Comparison of ENCODE assay signal across 8 cellular contexts in the genomic region with DNA sequence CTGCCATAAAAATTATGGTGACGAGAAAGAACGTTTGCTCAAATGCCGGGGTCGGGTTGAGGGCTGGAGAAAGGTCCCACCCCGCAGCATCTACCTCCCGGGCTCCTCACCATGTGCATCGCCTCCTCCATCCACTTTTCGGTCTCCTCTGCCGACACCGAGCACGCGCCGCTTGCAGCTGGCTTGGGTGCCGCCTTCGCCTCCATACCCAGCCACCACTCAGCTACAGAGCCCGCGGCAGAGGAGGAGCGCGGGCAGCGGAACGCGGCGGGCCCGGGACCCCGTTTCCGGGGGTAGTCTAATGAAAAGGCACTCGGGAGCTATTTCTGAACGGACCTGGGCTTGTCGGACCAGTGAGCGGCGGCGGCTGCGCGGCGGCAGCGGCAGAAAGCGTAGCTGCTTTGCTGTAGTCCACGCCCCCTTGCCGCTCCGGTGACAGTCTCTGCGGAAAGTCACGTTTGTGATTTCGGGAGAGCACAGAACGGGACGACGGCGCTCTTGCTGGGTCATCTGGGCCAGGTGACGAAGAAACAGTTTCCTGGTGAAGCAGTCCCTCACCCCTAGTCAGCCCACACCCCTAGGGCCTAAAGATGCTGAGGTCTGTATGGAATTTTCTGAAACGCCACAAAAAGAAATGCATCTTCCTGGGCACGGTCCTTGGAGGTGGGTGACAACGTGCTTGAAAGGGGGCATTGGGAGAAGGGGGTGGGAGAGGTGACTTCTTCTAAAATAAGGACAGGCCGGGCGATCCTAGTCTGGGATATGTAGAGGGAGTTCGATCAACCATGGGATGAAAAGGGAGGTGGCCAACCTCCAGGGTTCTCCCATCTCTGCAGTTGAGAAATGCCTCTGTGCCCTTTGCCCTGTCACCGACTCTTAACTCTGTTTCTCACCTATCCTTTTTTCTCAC. TPM values are rescaled to one million over a fixed set of nuclear protein-coding genes. Genes with fewer than 3 reads are reported as not detected.
A peak's percentile ranks its signal among the peaks of the same experiment; 100 is the strongest.
DNase-seq lines count a peak whose midpoint lies in the region; ATAC-seq and TF ChIP-seq lines count a peak whose summit lies in the region.

Gene ADAT2 (minus strand): TSS at position 243 of the 910 bp plus-strand sequence. CDS start 37 bp downstream, at position 206.
Gene PEX3 (plus strand): TSS at position 353 of the 910 bp plus-strand sequence. CDS start 238 bp downstream, at position 591.

- H3K9me3 ChIP-seq in WERI-Rb-1 (ENCODE audit: severe bottlenecking): no peaks in the 10 kb centered on the region
- H3K9me3 ChIP-seq in mammary epithelial cell (replicated peaks; ENCODE audit: insufficient read depth, low read length): no peaks in the 10 kb centered on the region
- no peaks in the 10 kb centered on the region for H3K9me3 ChIP-seq in iPS-20b (ENCODE audit: insufficient read depth, low read depth, low read length)

- peaks cover 3% of the 10 kb centered on the region; the same call in 1 of the 2 replicates for H3K36me3 ChIP-seq in WERI-Rb-1
- H3K36me3 ChIP-seq in mammary epithelial cell (ENCODE audit: insufficient read depth, low read length): no peaks in the 10 kb centered on the region
- no peaks in the 10 kb centered on the region for H3K36me3 ChIP-seq in iPS-20b (ENCODE audit: insufficient read depth, low read depth, low read length)

- H3K4me1 ChIP-seq in mammary epithelial cell (ENCODE audit: insufficient read depth, low read length) (no peaks in the 10 kb centered on the region), iPS-20b (ENCODE audit: insufficient read depth, low read length) (no peaks in the 10 kb centered on the region; the same call in 1 of the 2 replicates)

- peak within 1 kb of the TSS; percentile 88 for H2AFZ ChIP-seq in mammary epithelial cell (ENCODE audit: low read depth, low read length)

- ATAC-seq in GM18909 (IDR thresholded peaks at IDR 0.05; ENCODE audit: poor library complexity, unreplicated experiment) (peak; percentile 98), HG03159 (IDR thresholded peaks at IDR 0.05; ENCODE audit: unreplicated experiment) (peak; percentile 96)

- BruUV-seq in mammary epithelial cell (replicated peaks; lab: Mats Ljungman, UMichigan): TSS peak; percentile 47

- in situ Hi-C loops in mammary epithelial cell (cut with MboI; ENCODE audit: low sequenced_read_pairs in 2 of 2): no loop called here

- no peak for TF ChIP-seq CTCF in WERI-Rb-1 (IDR thresholded peaks at IDR 0.05; ENCODE audit: low read depth, low read length)
- no peak for TF ChIP-seq CTCF in mammary epithelial cell (conservative IDR thresholded peaks at IDR 0.05 in 1 of 2, IDR thresholded peaks at IDR 0.05 in 1 of 2; ENCODE audit: extremely low read depth in 1 of 2, insufficient read depth in 1 of 2, low read depth in 1 of 2, low read length in 2 of 2)

- H3K9ac ChIP-seq in mammary epithelial cell (ENCODE audit: insufficient read depth, low read length) (peak within 1 kb of the TSS; percentile 98), iPS-20b (ENCODE audit: low read depth, low read length) (peak within 1 kb of the TSS; percentile 95)

- H3K4me2 ChIP-seq in mammary epithelial cell (ENCODE audit: insufficient read depth, low read depth, low read length): peak within 1 kb of the TSS; percentile 85

- WGBS in mammary epithelial cell (ENCODE audit: low coverage, missing lambda C conversion rate): 3% methylated on average over 27 of the region's 55 CpGs

- dilution Hi-C loops in mammary epithelial cell (cut with HindIII; ENCODE audit: low sequenced_read_pairs): no loop called here

- intact Hi-C loops in mammary epithelial cell (cut with micrococcal nuclease): loop anchor here (5.0 to 10.0 kb wide), 4 partner anchors 52 to 564 kb away; partner anchors contain the start of gene LTV1

- peak; percentile 96 for DNase-seq in AG08395 (ENCODE audit: low spot score)
- DNase-seq in NCI-H2227 (lab: John Stamatoyannopoulos, UW; ENCODE audit: unreplicated experiment): peak; percentile 92
- peak; percentile 93 for DNase-seq in WERI-Rb-1
- peak; percentile 94 for DNase-seq in mammary epithelial cell

- H3K79me2 ChIP-seq in mammary epithelial cell (ENCODE audit: insufficient read depth, low read length): peaks cover 77% of the 10 kb centered on the region

- CTCF ChIA-PET in mammary epithelial cell (lab: Charles Lee; ENCODE audit: low non-redundant PET): interaction anchor here (0.6 to 0.7 kb wide), 3 partner anchors 11 to 62 kb away, joined by 3 to 4 read pairs (median 3); no protein-coding TSS in a partner anchor

- peak within 1 kb of the TSS; percentile 67 for H3K27ac ChIP-seq in WERI-Rb-1
- H3K27ac ChIP-seq in mammary epithelial cell (ENCODE audit: insufficient read depth, low read depth, low read length): peak within 1 kb of the TSS; percentile 85
- H3K27ac ChIP-seq in iPS-20b (ENCODE audit: low read length): peak within 1 kb of the TSS; percentile 19
- H3K27ac ChIP-seq in skin epidermis: peak within 1 kb of the TSS in 20 of 21 experiments; percentile 16 to 88 (median 82)

- H3K4me3 ChIP-seq in WERI-Rb-1 (ENCODE audit: low read depth, low read length) (peak within 1 kb of the TSS; percentile 77), mammary epithelial cell (replicated peaks in 1 of 3; ENCODE audit: insufficient read depth in 1 of 3, low read depth in 2 of 3, low read length in 3 of 3) (peak within 1 kb of the TSS; percentile 63 to 93 (median 82)), iPS-20b (ENCODE audit: low read length) (peak within 1 kb of the TSS; percentile 92), skin epidermis (peak within 1 kb of the TSS; percentile 48 to 86 (median 67))

- H3K27me3 ChIP-seq in WERI-Rb-1 (ENCODE audit: insufficient read depth, low read depth, severe bottlenecking) (no peaks in the 10 kb centered on the region), mammary epithelial cell (ENCODE audit: insufficient read depth, low read length) (no peaks in the 10 kb centered on the region), iPS-20b (ENCODE audit: insufficient read depth, low read length) (no peaks in the 10 kb centered on the region)

- H4K20me1 ChIP-seq in mammary epithelial cell (ENCODE audit: insufficient read depth, low read length): no peaks in the 10 kb centered on the region

RNA-seq across cellular contexts. Expression of gene ADAT2, which starts in this region (rescaled TPM):
- 10 to 100 TPM in 1 of 2 donors, 1 to 10 TPM in 1; 5.7 to 17.6 TPM for total RNA-seq in mammary epithelial cell
- 7.3 TPM for polyA plus RNA-seq in mammary epithelial cell
- polyA minus RNA-seq in mammary epithelial cell: 14.4 TPM

RNA-seq across cellular contexts. Expression of gene PEX3, which starts in this region (rescaled TPM):
- 10 to 100 TPM; 24.7 to 38.0 TPM for total RNA-seq in mammary epithelial cell
- polyA plus RNA-seq in mammary epithelial cell: 38.7 TPM
- polyA minus RNA-seq in mammary epithelial cell: 65.7 TPM

Comparison
In these comparisons a context has a peak if more than half of its experiments do, and no peak if none do; other contexts are left out.
1. Peak in every context shown above with its lines: DNase-seq, ATAC-seq, H3K4me3 ChIP-seq and H3K27ac ChIP-seq.
2. H3K27ac ChIP-seq: peak in every context shown above with its lines; median percentile 85 in mammary epithelial cell; 82 in skin epidermis; 67 in WERI-Rb-1; 19 in iPS-20b.